19 cellular contexts compared by ENCODE assay signal in the genomic region with DNA sequence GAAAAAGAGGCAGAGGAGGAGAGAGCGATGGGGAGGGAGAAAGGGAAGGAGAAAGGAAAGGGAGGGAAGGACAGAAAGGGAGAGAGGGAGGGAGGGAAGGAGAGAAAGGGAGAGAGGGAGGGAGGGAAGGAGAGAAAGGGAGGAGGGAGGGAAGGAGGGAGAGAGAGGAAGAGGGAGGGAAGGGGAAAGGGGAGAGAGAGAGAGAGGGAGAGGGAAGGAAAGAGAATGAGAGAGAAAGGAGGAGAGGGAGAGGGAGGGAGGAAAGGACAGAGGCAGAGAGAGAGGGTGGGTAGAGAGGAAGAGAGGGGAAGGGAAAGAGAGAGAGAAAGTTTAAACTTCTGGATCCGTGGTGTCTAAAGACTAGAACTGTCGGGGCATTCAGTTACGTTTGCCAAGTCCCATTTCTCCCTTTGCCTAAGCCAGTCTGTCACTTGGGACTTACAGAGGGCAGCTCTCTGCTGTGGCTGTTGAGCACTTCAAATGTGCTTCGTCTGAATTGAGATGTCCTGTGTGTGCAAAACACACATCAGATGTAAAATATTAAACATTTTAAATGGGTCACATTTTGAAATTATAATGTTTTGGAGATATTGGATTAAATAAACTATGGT.
DNase-seq lines count a peak whose midpoint lies in the region; ATAC-seq and TF ChIP-seq lines count a peak whose summit lies in the region.
"Had no signal": no experiment of that assay in that cellular context is flagged by ENCODE, and none has a peak within 500 bp of the region (broad histone marks: within the 10 kb centered on the region; RNA-seq: fewer than 3 reads in every experiment).

No MANE protein-coding gene starts in this region.

- TF ChIP-seq CTCF in HEK293 (tag by site-specific recombination; IDR thresholded peaks at IDR 0.05): no peak
- no peak for TF ChIP-seq CTCF in WERI-Rb-1 (IDR thresholded peaks at IDR 0.05; ENCODE audit: low read depth, low read length)

- in situ Hi-C loops in ACHN (cut with HindIII; ENCODE audit: low pct_ligation_motif_present, low pct_unique_long_range_greater_than_20kb, low sequenced_read_pairs): no loop called here
- in situ Hi-C loops in GM23248 (cut with MboI): no loop called here

- peak; percentile 5 for DNase-seq in ACHN
- no peak for DNase-seq in WERI-Rb-1
- DNase-seq in GM23248: no peak
- no peak for DNase-seq in ecto neural progenitor cell (ENCODE audit: low spot score)
- no peak for DNase-seq in activated naive CD4-positive, alpha-beta T cell (lab: John Stamatoyannopoulos, UW)
- DNase-seq: activated CD4-positive, alpha-beta T cell treated with anti-CD3 and anti-CD28 coated beads, Interleukin-2, amount 50 U/mL, for 1 hour; activated CD8-positive, alpha-beta memory T cell treated with anti-CD3 and anti-CD28 coated beads, Interleukin-2, amount 50 U/mL, for 48 hours; activated gamma-delta T cell treated with Interleukin-2 at 50 U/mL for 16 hours; effector memory CD4-positive, alpha-beta T cell; left ventricle myocardium inferior; NCI-H1694; stimulated activated CD4-positive, alpha-beta T cell treated with anti-CD3 and anti-CD28 coated beads, Interleukin-4, amount 100 ng/mL, for 4 hours; T-cell had no signal

- H3K9me3 ChIP-seq in HEK293 (ENCODE audit: control insufficient read depth, insufficient read depth, low read depth, low read length): no peaks in the 10 kb centered on the region
- peaks cover 7% of the 10 kb centered on the region for H3K9me3 ChIP-seq in WERI-Rb-1 (ENCODE audit: severe bottlenecking)
- no peaks in the 10 kb centered on the region for H3K9me3 ChIP-seq in iPS-18a (ENCODE audit: control insufficient read depth, low read depth, low read length)
- no peaks in the 10 kb centered on the region for H3K9me3 ChIP-seq in GM23248 (ENCODE audit: low read depth)
- H3K9me3 ChIP-seq: neutrophil, suprapubic skin had no signal

- no peaks in the 10 kb centered on the region for H3K27me3 ChIP-seq in WERI-Rb-1 (ENCODE audit: insufficient read depth, low read depth, severe bottlenecking)
- no peaks in the 10 kb centered on the region for H3K27me3 ChIP-seq in iPS-18a (ENCODE audit: control insufficient read depth, insufficient read depth, low read length)
- no peaks in the 10 kb centered on the region; the same call in 1 of the 2 replicates for H3K27me3 ChIP-seq in GM23248 (replicated peaks; ENCODE audit: insufficient read depth)
- H3K27me3 ChIP-seq: neutrophil, suprapubic skin had no signal

- no peak for ATAC-seq in GM18519 (IDR thresholded peaks at IDR 0.05; ENCODE audit: low FRiP score, unreplicated experiment)
- ATAC-seq: T-cell had no signal

- H3K27ac ChIP-seq in HEK293 (ENCODE audit: extremely low read depth, low read depth, low read length) (no peak overlapping the region), WERI-Rb-1 (peak overlapping the region; percentile 57), iPS-18a (ENCODE audit: low read length) (no peak overlapping the region), GM23248 (no peak overlapping the region)
- H3K27ac ChIP-seq: left ventricle myocardium inferior, neutrophil, suprapubic skin had no signal

- no peak overlapping the region for H2AFZ ChIP-seq in GM23248

- H3K9me2 ChIP-seq in GM23248 (ENCODE audit: insufficient read depth): no peaks in the 10 kb centered on the region

- POLR2A ChIA-PET in HEK293 (lab: Yijun Ruan, JAX): no interaction called here

- CTCF ChIA-PET in HEK293 (lab: Yijun Ruan, JAX): interaction anchor here (0.6 kb wide), 1 partner anchor 529 kb away, joined by 3 read pairs; no protein-coding TSS in a partner anchor

- 73 to 80% methylated on average over 4 to 5 of the region's 5 CpGs for WGBS in GM23248 (ENCODE audit: low coverage in 1 of 2, low lambda C conversion rate in 2 of 2, missing lambda C conversion rate in 2 of 2), 2 experiments

- H3K4me1 ChIP-seq in HEK293 (ENCODE audit: control insufficient read depth, insufficient read depth, low read length) (no peaks in the 10 kb centered on the region), iPS-18a (ENCODE audit: control insufficient read depth, low read depth, low read length) (peaks cover 17% of the 10 kb centered on the region), GM23248 (ENCODE audit: insufficient read depth) (peaks cover 12% of the 10 kb centered on the region)

- H3K4me3 ChIP-seq in HEK293 (ENCODE audit: low read depth, low read length) (no peak overlapping the region), WERI-Rb-1 (ENCODE audit: low read depth, low read length) (peak overlapping the region; percentile 34), iPS-18a (ENCODE audit: low read length) (peak overlapping the region; percentile 7), GM23248 (no peak overlapping the region)
- H3K4me3 ChIP-seq: left ventricle myocardium inferior, smooth muscle cell, suprapubic skin had no signal

- H3K36me3 ChIP-seq in HEK293 (ENCODE audit: control insufficient read depth in 2 of 2, insufficient read depth in 1 of 2, low read length in 2 of 2) (no peaks in the 10 kb centered on the region), WERI-Rb-1 (no peaks in the 10 kb centered on the region), iPS-18a (ENCODE audit: control insufficient read depth, low read depth, low read length) (no peaks in the 10 kb centered on the region), GM23248 (ENCODE audit: low read depth) (no peaks in the 10 kb centered on the region)
- H3K36me3 ChIP-seq: left ventricle myocardium inferior, neutrophil, suprapubic skin had no signal

- no peaks in the 10 kb centered on the region for H3K79me2 ChIP-seq in GM23248 (ENCODE audit: insufficient read depth)

- no peaks in the 10 kb centered on the region for H3F3A ChIP-seq in GM23248 (ENCODE audit: insufficient read depth)

- no peak overlapping the region for H3K4me2 ChIP-seq in GM23248 (ENCODE audit: unreplicated experiment)
- H3K4me2 ChIP-seq: smooth muscle cell had no signal

- no peak overlapping the region for H3K9ac ChIP-seq in iPS-18a (ENCODE audit: low read length)
- H3K9ac ChIP-seq in GM23248: no peak overlapping the region

- no peaks in the 10 kb centered on the region for H4K20me1 ChIP-seq in GM23248 (ENCODE audit: insufficient read depth)

TF ChIP-seq in HEK293, 187 proteins besides CTCF, POLR2A, EP300 and RAD21:
- TF ChIP-seq ZNF366 (tag by site-specific recombination; conservative IDR thresholded peaks at IDR 0.05): peak; percentile 85
- TF ChIP-seq ZNF169 (tag by site-specific recombination; IDR thresholded peaks at IDR 0.05): peak; percentile 77; the same call in 1 of the 2 replicates
- peak; percentile 99 for TF ChIP-seq PRDM1 (tag by site-specific recombination; IDR thresholded peaks at IDR 0.05)
- no peak for TF ChIP-seq ZNF558 (tag by site-specific recombination; IDR thresholded peaks at IDR 0.05)

Comparison
In these comparisons a context has a peak if more than half of its experiments do, and no peak if none do; other contexts are left out.
1. H3K4me3 ChIP-seq: peak in WERI-Rb-1 (single experiment) and iPS-18a (single experiment); none in HEK293 (single experiment) and GM23248 (single experiment).